ENCODE assay signal across 8 cellular contexts in the genomic region with DNA sequence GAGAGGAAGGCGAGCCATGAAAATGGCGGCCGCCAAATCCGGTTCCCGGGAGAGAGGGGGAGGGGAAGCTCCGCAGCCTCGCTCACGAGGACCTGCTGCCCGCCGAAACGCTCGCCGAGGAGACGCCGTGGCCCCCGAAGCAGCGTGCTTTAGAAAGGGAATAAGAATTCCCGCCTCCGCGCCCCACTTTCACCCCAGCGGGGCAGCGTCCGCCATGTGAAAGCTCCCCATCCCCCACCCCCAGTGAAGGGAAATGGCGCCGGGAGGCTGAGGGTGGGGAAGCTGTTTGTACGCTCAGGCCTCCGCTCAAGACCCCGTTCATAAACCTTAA. TPM values are rescaled to one million over a fixed set of nuclear protein-coding genes. Genes with fewer than 3 reads are reported as not detected.
DNase-seq lines count a peak whose midpoint lies in the region; ATAC-seq and TF ChIP-seq lines count a peak whose summit lies in the region.

No MANE protein-coding gene starts in this region.

- H3K9me3 ChIP-seq in mammary epithelial cell (replicated peaks; ENCODE audit: insufficient read depth, low read length) = no peaks in the 10 kb centered on the region

- DNase-seq in AG08395 (ENCODE audit: low spot score) = peak; percentile 21
- peak; percentile 51 for DNase-seq in NCI-H1105 (lab: John Stamatoyannopoulos, UW)
- DNase-seq in WTC11 (ENCODE audit: low spot score) = peak; percentile 62
- peak; percentile 46 for DNase-seq in mammary epithelial cell
- DNase-seq in kidney epithelial cell (ENCODE audit: low read depth) = no peak
- DNase-seq in stimulated activated CD4-positive, alpha-beta T cell treated with anti-CD3 and anti-CD28 coated beads, Interleukin-1b, Interleukin-23, amount 100 ng/mL, for 1 hour (ENCODE audit: low read depth in 2 of 2) = peak; percentile 50 to 61
- no peak for DNase-seq in GOT3 (lab: John Stamatoyannopoulos, UW)

- peaks cover 90% of the 10 kb centered on the region for H3K79me2 ChIP-seq in mammary epithelial cell (ENCODE audit: insufficient read depth, low read length)

- in situ Hi-C loops in mammary epithelial cell (cut with MboI; ENCODE audit: low sequenced_read_pairs in 2 of 2) = loop anchor here in 1 of 2 donors (25.0 kb wide), 1 partner anchor 162 kb away; no protein-coding TSS in a partner anchor

- CTCF ChIA-PET in WTC11 (lab: Charles Lee) = no interaction called here
- CTCF ChIA-PET in mammary epithelial cell (lab: Charles Lee; ENCODE audit: low non-redundant PET) = interaction anchor here (0.6 kb wide), 1 partner anchor 166 kb away, joined by 3 read pairs; no protein-coding TSS in a partner anchor

- H3K27ac ChIP-seq in mammary epithelial cell (ENCODE audit: insufficient read depth, low read depth, low read length) = peak overlapping the region; percentile 93

- H3K4me2 ChIP-seq in mammary epithelial cell (ENCODE audit: insufficient read depth, low read depth, low read length) = no peak overlapping the region

- H3K27me3 Mint-ChIP-seq in WTC11 (ENCODE audit: low read depth) = peaks cover 3% of the 10 kb centered on the region

- BruUV-seq in mammary epithelial cell (replicated peaks; lab: Mats Ljungman, UMichigan) = no TSS peak

- no peak for TF ChIP-seq CTCF in WTC11 (IDR thresholded peaks at IDR 0.05)
- no peak for TF ChIP-seq CTCF in mammary epithelial cell (conservative IDR thresholded peaks at IDR 0.05 in 1 of 2, IDR thresholded peaks at IDR 0.05 in 1 of 2; ENCODE audit: extremely low read depth in 1 of 2, insufficient read depth in 1 of 2, low read depth in 1 of 2, low read length in 2 of 2)
- TF ChIP-seq CTCF in kidney epithelial cell (IDR thresholded peaks at IDR 0.05; ENCODE audit: insufficient read depth, low read length, poor library complexity, severe bottlenecking) = no peak

- H3K4me3 ChIP-seq in mammary epithelial cell (replicated peaks in 1 of 3; ENCODE audit: insufficient read depth in 1 of 3, low read depth in 2 of 3, low read length in 3 of 3) (peak overlapping the region; percentile 90 to 100 (median 93)), kidney epithelial cell (ENCODE audit: low read depth, low read length) (peak overlapping the region; percentile 100)

- peak overlapping the region; percentile 100 for H3K4me3 Mint-ChIP-seq in WTC11

- ATAC-seq in GM19395 (IDR thresholded peaks at IDR 0.05; ENCODE audit: unreplicated experiment) (peak; percentile 11), WTC11 (no peak; the same call in 1 of the 2 replicates)

- H3K27ac Mint-ChIP-seq in WTC11 = peak overlapping the region; percentile 100

- dilution Hi-C loops in mammary epithelial cell (cut with HindIII; ENCODE audit: low sequenced_read_pairs) = no loop called here

- peaks cover 30% of the 10 kb centered on the region for H3K4me1 ChIP-seq in mammary epithelial cell (ENCODE audit: insufficient read depth, low read length)

- no peak overlapping the region for H2AFZ ChIP-seq in mammary epithelial cell (ENCODE audit: low read depth, low read length)

- peaks cover 51% of the 10 kb centered on the region for H4K20me1 ChIP-seq in mammary epithelial cell (ENCODE audit: insufficient read depth, low read length)

- H3K4me1 Mint-ChIP-seq in WTC11 = peaks cover 42% of the 10 kb centered on the region

- WGBS in mammary epithelial cell (ENCODE audit: low coverage, missing lambda C conversion rate) = 0% methylated on average over 3 of the region's 28 CpGs

- peak overlapping the region; percentile 98 for H3K9ac ChIP-seq in mammary epithelial cell (ENCODE audit: insufficient read depth, low read length)

- POLR2A ChIA-PET in WTC11 (lab: Charles Lee) = interaction anchor here (0.6 to 4.5 kb wide), 11 partner anchors 9 to 343 kb away, joined by 3 to 35 read pairs (median 4); a partner anchor contains a TSS

- H3K27me3 ChIP-seq in mammary epithelial cell (ENCODE audit: insufficient read depth, low read length) (no peaks in the 10 kb centered on the region), kidney epithelial cell (ENCODE audit: control insufficient read depth, insufficient read depth, low read length) (no peaks in the 10 kb centered on the region)

- intact Hi-C loops in mammary epithelial cell (cut with micrococcal nuclease) = loop anchor here (1.0 to 5.0 kb wide), 6 partner anchors 165 to 962 kb away; a partner anchor contains a TSS

- H3K36me3 ChIP-seq in mammary epithelial cell (ENCODE audit: insufficient read depth, low read length) = peaks cover 32% of the 10 kb centered on the region
- peaks cover 3% of the 10 kb centered on the region for H3K36me3 ChIP-seq in kidney epithelial cell (ENCODE audit: control insufficient read depth, insufficient read depth, low read length)

- H3K36me3 Mint-ChIP-seq in WTC11 = peaks cover 74% of the 10 kb centered on the region

- H3K9me3 Mint-ChIP-seq in WTC11 = no peaks in the 10 kb centered on the region

TF ChIP-seq in WTC11, 78 proteins besides CTCF, POLR2A, EP300 and RAD21 (continues in another document):
- no peak; the same call in 1 of the 2 replicates for TF ChIP-seq PRRX2 (CRISPR knock-in tag; IDR thresholded peaks at IDR 0.05)
- TF ChIP-seq, protein P1, sequence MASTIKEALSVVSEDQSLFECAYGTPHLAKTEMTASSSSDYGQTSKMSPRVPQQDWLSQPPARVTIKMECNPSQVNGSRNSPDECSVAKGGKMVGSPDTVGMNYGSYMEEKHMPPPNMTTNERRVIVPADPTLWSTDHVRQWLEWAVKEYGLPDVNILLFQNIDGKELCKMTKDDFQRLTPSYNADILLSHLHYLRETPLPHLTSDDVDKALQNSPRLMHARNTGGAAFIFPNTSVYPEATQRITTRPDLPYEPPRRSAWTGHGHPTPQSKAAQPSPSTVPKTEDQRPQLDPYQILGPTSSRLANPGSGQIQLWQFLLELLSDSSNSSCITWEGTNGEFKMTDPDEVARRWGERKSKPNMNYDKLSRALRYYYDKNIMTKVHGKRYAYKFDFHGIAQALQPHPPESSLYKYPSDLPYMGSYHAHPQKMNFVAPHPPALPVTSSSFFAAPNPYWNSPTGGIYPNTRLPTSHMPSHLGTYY (CRISPR knock-in tag; IDR thresholded peaks at IDR 0.05) = no peak; the same call in 1 of the 2 replicates
- peak; percentile 91 for TF ChIP-seq ZNF416 (CRISPR knock-in tag; IDR thresholded peaks at IDR 0.05)
- no peak for TF ChIP-seq ELF4 (CRISPR knock-in tag; IDR thresholded peaks at IDR 0.05; ENCODE audit: low read depth)
- TF ChIP-seq, protein P2, sequence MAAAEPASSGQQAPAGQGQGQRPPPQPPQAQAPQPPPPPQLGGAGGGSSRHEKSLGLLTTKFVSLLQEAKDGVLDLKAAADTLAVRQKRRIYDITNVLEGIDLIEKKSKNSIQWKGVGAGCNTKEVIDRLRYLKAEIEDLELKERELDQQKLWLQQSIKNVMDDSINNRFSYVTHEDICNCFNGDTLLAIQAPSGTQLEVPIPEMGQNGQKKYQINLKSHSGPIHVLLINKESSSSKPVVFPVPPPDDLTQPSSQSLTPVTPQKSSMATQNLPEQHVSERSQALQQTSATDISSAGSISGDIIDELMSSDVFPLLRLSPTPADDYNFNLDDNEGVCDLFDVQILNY (CRISPR knock-in tag; IDR thresholded peaks at IDR 0.05) = 0 out of 2 replicates have a peak, but pooled peaks have one; percentile 8
- TF ChIP-seq, protein P3, sequence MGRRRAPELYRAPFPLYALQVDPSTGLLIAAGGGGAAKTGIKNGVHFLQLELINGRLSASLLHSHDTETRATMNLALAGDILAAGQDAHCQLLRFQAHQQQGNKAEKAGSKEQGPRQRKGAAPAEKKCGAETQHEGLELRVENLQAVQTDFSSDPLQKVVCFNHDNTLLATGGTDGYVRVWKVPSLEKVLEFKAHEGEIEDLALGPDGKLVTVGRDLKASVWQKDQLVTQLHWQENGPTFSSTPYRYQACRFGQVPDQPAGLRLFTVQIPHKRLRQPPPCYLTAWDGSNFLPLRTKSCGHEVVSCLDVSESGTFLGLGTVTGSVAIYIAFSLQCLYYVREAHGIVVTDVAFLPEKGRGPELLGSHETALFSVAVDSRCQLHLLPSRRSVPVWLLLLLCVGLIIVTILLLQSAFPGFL (CRISPR knock-in tag; IDR thresholded peaks at IDR 0.05; ENCODE audit: borderline replicate concordance) = no peak
- TF ChIP-seq, protein P4, sequence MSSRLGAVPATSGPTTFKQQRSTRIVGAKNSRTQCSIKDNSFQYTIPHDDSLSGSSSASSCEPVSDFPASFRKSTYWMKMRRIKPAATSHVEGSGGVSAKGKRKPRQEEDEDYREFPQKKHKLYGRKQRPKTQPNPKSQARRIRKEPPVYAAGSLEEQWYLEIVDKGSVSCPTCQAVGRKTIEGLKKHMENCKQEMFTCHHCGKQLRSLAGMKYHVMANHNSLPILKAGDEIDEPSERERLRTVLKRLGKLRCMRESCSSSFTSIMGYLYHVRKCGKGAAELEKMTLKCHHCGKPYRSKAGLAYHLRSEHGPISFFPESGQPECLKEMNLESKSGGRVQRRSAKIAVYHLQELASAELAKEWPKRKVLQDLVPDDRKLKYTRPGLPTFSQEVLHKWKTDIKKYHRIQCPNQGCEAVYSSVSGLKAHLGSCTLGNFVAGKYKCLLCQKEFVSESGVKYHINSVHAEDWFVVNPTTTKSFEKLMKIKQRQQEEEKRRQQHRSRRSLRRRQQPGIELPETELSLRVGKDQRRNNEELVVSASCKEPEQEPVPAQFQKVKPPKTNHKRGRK (CRISPR knock-in tag; IDR thresholded peaks at IDR 0.05; ENCODE audit: borderline replicate concordance) = no peak

RNA-seq across cellular contexts. Expression of a gene that starts 0.5 kb away (rescaled TPM):
- 1,081 to 1,101 TPM (median 1,097 TPM) in 3 replicates for total RNA-seq in WTC11 (2021)
- total RNA-seq in mammary epithelial cell = 100 to 1,000 TPM in 1 of 2 donors, 10 to 100 TPM in 1; 62.0 to 506 TPM
- polyA plus RNA-seq in mammary epithelial cell = 291 TPM
- 260 TPM for polyA minus RNA-seq in mammary epithelial cell
- total RNA-seq in kidney epithelial cell = 131 and 133 TPM in 2 replicates

RNA-seq across cellular contexts. Expression of a gene that starts 1.5 kb away (rescaled TPM):
- total RNA-seq in WTC11 (2021) = 204 to 232 TPM (median 213 TPM) in 3 replicates
- 100 to 1,000 TPM in 1 of 2 donors, 10 to 100 TPM in 1; 67.5 to 154 TPM for total RNA-seq in mammary epithelial cell
- polyA plus RNA-seq in mammary epithelial cell = 77.3 TPM
- 25.3 TPM for polyA minus RNA-seq in mammary epithelial cell
- total RNA-seq in kidney epithelial cell = 104 and 107 TPM in 2 replicates

RNA-seq across cellular contexts. Expression of a gene that starts 48.1 kb away (rescaled TPM):
- total RNA-seq in WTC11 (2021) = 66.8 to 68.6 TPM (median 68.5 TPM) in 3 replicates
- 1 to 10 TPM; 5.4 to 8.3 TPM for total RNA-seq in mammary epithelial cell
- polyA plus RNA-seq in mammary epithelial cell = 6.8 TPM
- polyA minus RNA-seq in mammary epithelial cell = 9.5 TPM
- 53.8 and 57.1 TPM in 2 replicates for total RNA-seq in kidney epithelial cell

Comparison
In these comparisons a context has a peak if more than half of its experiments do, and no peak if none do; other contexts are left out.
1. DNase-seq: peak in AG08395 (single experiment), NCI-H1105 (single experiment), WTC11 (single experiment), mammary epithelial cell (single experiment) and stimulated activated CD4-positive, alpha-beta T cell treated with anti-CD3 and anti-CD28 coated beads, Interleukin-1b, Interleukin-23, amount 100 ng/mL, for 1 hour (2 of 2); none in kidney epithelial cell (single experiment) and GOT3 (single experiment).